In genomic region chr1:39690225-39690624, GRCh38 we compare ENCODE assay signal across 1 cellular context.
TF ChIP-seq lines count a peak whose summit lies in the region.

No MANE protein-coding gene starts in this region.

TF ChIP-seq in H1, 55 proteins besides CTCF, POLR2A, EP300 and RAD21:
- TF ChIP-seq RBBP5 (IDR thresholded peaks at IDR 0.05; ENCODE audit: borderline replicate concordance, low read depth, low read length) (no peak), CREB1 (IDR thresholded peaks at IDR 0.05) (no peak), CHD1 (IDR thresholded peaks at IDR 0.05; ENCODE audit: low read depth, low read length) (no peak)
TF ChIP-seq in H1: peak in this region for 0.
